20 cellular contexts compared by ENCODE assay signal in the genomic region with DNA sequence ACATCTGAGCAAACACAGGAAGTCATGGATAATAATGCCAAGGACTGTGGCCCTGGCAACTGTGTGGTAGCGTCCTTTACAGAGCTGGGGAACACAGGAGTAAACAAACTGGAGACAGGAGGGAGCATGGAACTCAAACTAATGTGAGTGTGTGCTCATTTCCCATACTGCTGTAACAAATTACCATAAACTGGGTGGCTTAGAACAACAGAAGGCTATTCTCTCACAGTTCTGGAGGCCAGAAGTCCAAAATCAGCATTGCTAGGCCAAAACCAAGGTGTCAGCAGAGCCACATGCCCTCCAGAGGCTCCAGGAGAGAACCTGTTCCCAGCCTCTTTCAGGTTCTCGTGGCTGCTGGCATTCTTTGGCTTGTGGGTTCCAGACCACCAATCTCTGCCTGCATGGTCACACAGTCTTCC.
A peak's percentile ranks its signal among the peaks of the same experiment; 100 is the strongest.
DNase-seq lines count a peak whose midpoint lies in the region; ATAC-seq and TF ChIP-seq lines count a peak whose summit lies in the region.
"Had no signal": no experiment of that assay in that cellular context is flagged by ENCODE, and none has a peak within 500 bp of the region (broad histone marks: within the 10 kb centered on the region; RNA-seq: fewer than 3 reads in every experiment).

No MANE protein-coding gene starts in this region.

- DNase-seq in DMS153 (lab: John Stamatoyannopoulos, UW), result peak; percentile 73
- DNase-seq in NCI-H69 (lab: John Stamatoyannopoulos, UW), result peak; percentile 2
- DNase-seq in esophagus squamous epithelium (lab: John Stamatoyannopoulos, UW), result no peak
- DNase-seq in AG20443 (ENCODE audit: low spot score), result no peak
- no peak for DNase-seq in Calu3
- DNase-seq: activated CD4-positive, CD25-positive, alpha-beta regulatory T cell treated with anti-CD3 and anti-CD28 coated beads, Interleukin-2, amount 50 U/mL, for 72 hours; activated effector memory CD4-positive, alpha-beta T cell treated with Interleukin-2 at 50 U/mL for 16 hours; foreskin keratinocyte; left ventricle myocardium superior; NCI-H1694 treated with DMSO at 0.1 percent for 48 hours; NCI-H446; posterior cingulate gyrus; stimulated activated CD4-positive, alpha-beta T cell treated with anti-CD3 and anti-CD28 coated beads, Interleukin-12 subunit alpha, Interleukin-12 subunit beta, amount 100 ng/mL, for 4 hours had no signal

- H3K4me1 ChIP-seq in esophagus squamous epithelium, result peaks cover 0 to 93% (median 35%) of the 10 kb centered on the region in 3 donors

- peak overlapping the region; percentile 73 to 93 (median 85) for H3K27ac Mint-ChIP-seq in nephron
- H3K27ac Mint-ChIP-seq in Calu3 (ENCODE audit: unreplicated experiment), result no peak overlapping the region
- H3K27ac Mint-ChIP-seq: CD14-positive monocyte; stimulated activated naive CD8-positive, alpha-beta T cell treated with anti-CD3 and anti-CD28 coated beads, Interleukin-15, Interleukin-2, amounts not matched to agents 100 ng/mL and 50 ng/mL, for 24 hours; T-helper 2 cell treated with Interferon-gamma antibody and Interleukin-4, amounts not matched to agents 5 μg/mL and 100 μg/mL, for 36 hours had no signal

- no TSS peak for BruUV-seq in Calu3 (replicated peaks; lab: Mats Ljungman, UMichigan)

- no peaks in the 10 kb centered on the region for H3K9me3 ChIP-seq in esophagus squamous epithelium

- H3K36me3 ChIP-seq in esophagus squamous epithelium, result peaks cover 0 to 14% (median 0%) of the 10 kb centered on the region in 3 donors

- CTCF ChIA-PET in Calu3 (lab: Charles Lee), result no interaction called here

- H3K4me1 Mint-ChIP-seq in nephron, result peaks cover 68% of the 10 kb centered on the region
- H3K4me1 Mint-ChIP-seq in Calu3 (ENCODE audit: low read depth, unreplicated experiment), result no peaks in the 10 kb centered on the region
- H3K4me1 Mint-ChIP-seq: CD14-positive monocyte had no signal

- peaks cover 3% of the 10 kb centered on the region for H3K9me3 Mint-ChIP-seq in nephron
- H3K9me3 Mint-ChIP-seq in Calu3 (ENCODE audit: low read depth, unreplicated experiment), result no peaks in the 10 kb centered on the region
- H3K9me3 Mint-ChIP-seq: stimulated activated naive CD8-positive, alpha-beta T cell treated with anti-CD3 and anti-CD28 coated beads, Interleukin-15, Interleukin-2, amounts not matched to agents 100 ng/mL and 50 ng/mL, for 24 hours; T-helper 2 cell treated with Interferon-gamma antibody and Interleukin-4, amounts not matched to agents 5 μg/mL and 100 μg/mL, for 36 hours had no signal

- H3K27me3 Mint-ChIP-seq in nephron (ENCODE audit: low read depth) (no peaks in the 10 kb centered on the region), Calu3 (ENCODE audit: unreplicated experiment) (no peaks in the 10 kb centered on the region)
- H3K27me3 Mint-ChIP-seq: stimulated activated naive CD8-positive, alpha-beta T cell treated with anti-CD3 and anti-CD28 coated beads, Interleukin-15, Interleukin-2, amounts not matched to agents 100 ng/mL and 50 ng/mL, for 24 hours had no signal

- no peak for ATAC-seq in HG03095 (IDR thresholded peaks at IDR 0.05; ENCODE audit: unreplicated experiment)
- ATAC-seq in GM18517 (IDR thresholded peaks at IDR 0.05; ENCODE audit: unreplicated experiment), result no peak
- ATAC-seq: foreskin keratinocyte, HCT116, left ventricle myocardium superior had no signal

- no peak for TF ChIP-seq CTCF in esophagus squamous epithelium (IDR thresholded peaks at IDR 0.05)
- TF ChIP-seq CTCF in nephron (IDR thresholded peaks at IDR 0.05; ENCODE audit: unreplicated experiment in 3 of 3), result no peak
- TF ChIP-seq CTCF in Calu3 (IDR thresholded peaks at IDR 0.05; ENCODE audit: unreplicated experiment), result no peak

- peaks cover 31% of the 10 kb centered on the region for H3K36me3 Mint-ChIP-seq in nephron (ENCODE audit: low read depth)
- H3K36me3 Mint-ChIP-seq in Calu3 (ENCODE audit: insufficient read depth, unreplicated experiment), result no peaks in the 10 kb centered on the region
- H3K36me3 Mint-ChIP-seq: CD14-positive monocyte had no signal

- no peak overlapping the region for H3K4me3 Mint-ChIP-seq in nephron
- no peak overlapping the region for H3K4me3 Mint-ChIP-seq in Calu3 (ENCODE audit: low read depth, unreplicated experiment)
- H3K4me3 Mint-ChIP-seq: CD14-positive monocyte; stimulated activated naive CD8-positive, alpha-beta T cell treated with anti-CD3 and anti-CD28 coated beads, Interleukin-15, Interleukin-2, amounts not matched to agents 100 ng/mL and 50 ng/mL, for 24 hours; T-helper 2 cell treated with Interferon-gamma antibody and Interleukin-4, amounts not matched to agents 5 μg/mL and 100 μg/mL, for 36 hours had no signal

- 89 to 97% methylated on average over 2 of the region's 2 CpGs for WGBS in esophagus squamous epithelium, 2 donors

- H3K4me3 ChIP-seq in esophagus squamous epithelium, result no peak overlapping the region

- no peaks in the 10 kb centered on the region for H3K27me3 ChIP-seq in esophagus squamous epithelium
- H3K27me3 ChIP-seq: foreskin keratinocyte had no signal

- no peak for TF ChIP-seq POLR2A in esophagus squamous epithelium (IDR thresholded peaks at IDR 0.05)

- H3K27ac ChIP-seq in esophagus squamous epithelium, result peak overlapping the region in 3 of 4 donors; percentile 42 to 75 (median 45)
- H3K27ac ChIP-seq: foreskin keratinocyte had no signal

- intact Hi-C loops in esophagus squamous epithelium (cut with DNase I) (no loop called here), Calu3 (cut with micrococcal nuclease; ENCODE audit: unreplicated experiment) (no loop called here)

Comparison
In these comparisons a context has a peak if more than half of its experiments do, and no peak if none do; other contexts are left out.
1. DNase-seq: peak in DMS153 (single experiment) and NCI-H69 (single experiment); none in esophagus squamous epithelium (single experiment), AG20443 (single experiment) and Calu3 (single experiment).